28 cellular contexts compared by ENCODE assay signal in genomic region chr13:33075996-33076395, GRCh38. TPM values are rescaled to one million over a fixed set of nuclear protein-coding genes. Genes with fewer than 3 reads are reported as not detected.
"Had no signal": no experiment of that assay in that cellular context is flagged by ENCODE, and none has a peak within 500 bp of the region (broad histone marks: within the 10 kb centered on the region; RNA-seq: fewer than 3 reads in every experiment).

No MANE protein-coding gene starts in this region.

- H3K4me3 Mint-ChIP-seq: activated CD8-positive, alpha-beta T cell treated with anti-CD3 and anti-CD28 coated beads, Interleukin-2, amount 10 ng/mL, durations not matched to agents 7 days and 5 days; activated naive CD8-positive, alpha-beta T cell treated with anti-CD3 and anti-CD28 coated beads, Interleukin-2, amount 50 U/mL, for 24 hours; T-helper 17 cell; WTC11 had no signal

- H3K9me3 Mint-ChIP-seq: activated naive CD4-positive, alpha-beta T cell treated with anti-CD3 and anti-CD28 coated beads, Interleukin-2, amount 50 U/mL, for 72 hours; activated naive CD8-positive, alpha-beta T cell treated with anti-CD3 and anti-CD28 coated beads, Interleukin-2, amount 50 U/mL, for 24 hours; WTC11 had no signal

- H3K4me1 ChIP-seq: ascending aorta, body of pancreas had no signal

- H3K36me3 Mint-ChIP-seq: activated naive CD4-positive, alpha-beta T cell treated with anti-CD3 and anti-CD28 coated beads, Interleukin-2, amount 50 U/mL, for 72 hours; WTC11 had no signal

- ATAC-seq: activated CD8-positive, alpha-beta T cell treated with anti-CD3 and anti-CD28 coated beads, Interleukin-2, amount 10 ng/mL, durations not matched to agents 7 days and 5 days; activated naive CD4-positive, alpha-beta T cell treated with anti-CD3 and anti-CD28 coated beads, Interleukin-2, amount 50 U/mL, for 72 hours; activated naive CD8-positive, alpha-beta T cell treated with anti-CD3 and anti-CD28 coated beads, Interleukin-2, amount 50 U/mL, for 24 hours; body of pancreas; K562; PC-3; T-helper 17 cell; WTC11 had no signal

- H3K4me1 Mint-ChIP-seq: activated naive CD8-positive, alpha-beta T cell treated with anti-CD3 and anti-CD28 coated beads, Interleukin-2, amount 50 U/mL, for 24 hours had no signal

- H3K27me3 ChIP-seq: ascending aorta, body of pancreas had no signal

- H3K36me3 ChIP-seq: ascending aorta had no signal

- H3K4me3 ChIP-seq: ascending aorta, body of pancreas, K562 had no signal

- H3K27ac Mint-ChIP-seq: activated CD8-positive, alpha-beta T cell treated with anti-CD3 and anti-CD28 coated beads, Interleukin-2, amount 10 ng/mL, durations not matched to agents 7 days and 5 days; activated naive CD4-positive, alpha-beta T cell treated with anti-CD3 and anti-CD28 coated beads, Interleukin-2, amount 50 U/mL, for 72 hours; activated naive CD8-positive, alpha-beta T cell treated with anti-CD3 and anti-CD28 coated beads, Interleukin-2, amount 50 U/mL, for 24 hours; T-helper 17 cell; WTC11 had no signal

- DNase-seq: activated CD4-positive, alpha-beta T cell treated with anti-CD3 and anti-CD28 coated beads for 48 hours; activated CD4-positive, alpha-beta T cell treated with anti-CD3 and anti-CD28 coated beads, Interleukin-2, amount 50 U/mL, for 4 hours; activated CD4-positive, CD25-positive, alpha-beta regulatory T cell treated with anti-CD3 and anti-CD28 coated beads, Interleukin-2, amount 50 U/mL, for 72 hours; activated CD8-positive, alpha-beta memory T cell treated with anti-CD3 and anti-CD28 coated beads, Interleukin-2, amount 50 U/mL, for 48 hours; activated CD8-positive, alpha-beta T cell treated with anti-CD3 and anti-CD28 coated beads, Interleukin-2, amount 10 ng/mL, durations not matched to agents 7 days and 5 days; activated effector memory CD4-positive, alpha-beta T cell treated with Interleukin-2 at 50 U/mL for 16 hours; activated naive CD4-positive, alpha-beta T cell; activated naive CD8-positive, alpha-beta T cell treated with anti-CD3 and anti-CD28 coated beads, Interleukin-2, amount 50 U/mL, for 24 hours; activated T-cell treated with anti-CD3 and anti-CD28 coated beads, Interleukin-2, amount 50 U/mL, for 1 hour; amniotic stem cell; body of pancreas; Karpas-422; MM.1S; NCI-H1105; NCI-H1694 treated with DMSO at 0.1 percent for 48 hours; NCI-H2029 treated with DMSO at 0.1 percent for 48 hours; NCI-H345; NCI-H510A; NCI-H69; NK-92 treated with Interleukin-12 subunit alpha and Interleukin-12 subunit beta, amount 100 ng/mL, for 24 hours; PC-3; SHP77 treated with DMSO at 0.1 percent for 48 hours; T-helper 17 cell; T-helper 9 cell had no signal

- H3K9me3 ChIP-seq: ascending aorta, body of pancreas had no signal

- H3K27ac ChIP-seq: ascending aorta, body of pancreas had no signal

RNA-seq across cellular contexts. Expression of gene KL, which starts 59.8 kb away (rescaled TPM):
- total RNA-seq: K562, T-helper 17 cell, WTC11 had no signal
